In genomic region chr4:161393614-161394013, GRCh38 we compare ENCODE assay signal across 31 cellular contexts.
"Had no signal": no experiment of that assay in that cellular context is flagged by ENCODE, and none has a peak within 500 bp of the region (broad histone marks: within the 10 kb centered on the region; RNA-seq: fewer than 3 reads in every experiment).

No MANE protein-coding gene starts in this region.

- H3K27ac Mint-ChIP-seq: activated CD4-positive, alpha-beta memory T cell treated with anti-CD3 and anti-CD28 coated beads, Interleukin-2, amount 10 ng/mL, durations not matched to agents 7 days and 5 days; activated CD4-positive, alpha-beta T cell treated with anti-CD3 and anti-CD28 coated beads, Interleukin-2, amount 10 ng/mL, durations not matched to agents 7 days and 5 days; activated naive CD4-positive, alpha-beta T cell treated with anti-CD3 and anti-CD28 coated beads, Interleukin-2, amount 10 ng/mL, durations not matched to agents 7 days and 5 days; activated naive CD8-positive, alpha-beta T cell treated with anti-CD3 and anti-CD28 coated beads, Interleukin-2, amount 10 ng/mL, durations not matched to agents 7 days and 5 days; activated T-cell treated with anti-CD3 and anti-CD28 coated beads, Interleukin-2, amount 50 U/mL, for 24 hours; nephron progenitor cell; T-helper 17 cell had no signal

- H3K27me3 Mint-ChIP-seq: activated CD4-positive, alpha-beta memory T cell treated with anti-CD3 and anti-CD28 coated beads, Interleukin-2, amount 10 ng/mL, durations not matched to agents 7 days and 5 days; activated CD4-positive, alpha-beta T cell treated with anti-CD3 and anti-CD28 coated beads, Interleukin-2, amount 10 ng/mL, durations not matched to agents 7 days and 5 days; activated naive CD4-positive, alpha-beta T cell treated with anti-CD3 and anti-CD28 coated beads, Interleukin-2, amount 10 ng/mL, durations not matched to agents 7 days and 5 days; activated naive CD8-positive, alpha-beta T cell treated with anti-CD3 and anti-CD28 coated beads, Interleukin-2, amount 10 ng/mL, durations not matched to agents 7 days and 5 days; activated T-cell treated with anti-CD3 and anti-CD28 coated beads, Interleukin-2, amount 50 U/mL, for 24 hours; naive B cell; T-helper 17 cell had no signal

- H3K27me3 ChIP-seq: breast epithelium, pancreas, testis, transverse colon had no signal

- H3K4me3 ChIP-seq: breast epithelium, lower lobe of right lung, pancreas, prostate gland, skin epidermis, testis, transverse colon had no signal

- H3K9me3 Mint-ChIP-seq: activated CD4-positive, alpha-beta T cell treated with anti-CD3 and anti-CD28 coated beads, Interleukin-2, amount 10 ng/mL, durations not matched to agents 7 days and 5 days; activated naive CD8-positive, alpha-beta T cell treated with anti-CD3 and anti-CD28 coated beads, Interleukin-2, amount 10 ng/mL, durations not matched to agents 7 days and 5 days; naive B cell; nephron progenitor cell had no signal

- H3K36me3 Mint-ChIP-seq: activated naive CD4-positive, alpha-beta T cell treated with anti-CD3 and anti-CD28 coated beads, Interleukin-2, amount 10 ng/mL, durations not matched to agents 7 days and 5 days; activated naive CD8-positive, alpha-beta T cell treated with anti-CD3 and anti-CD28 coated beads, Interleukin-2, amount 10 ng/mL, durations not matched to agents 7 days and 5 days; naive B cell had no signal

- ATAC-seq: esophagus mucosa; left lobe of liver; lower lobe of right lung; pancreas; sciatic nerve; stimulated activated naive CD8-positive, alpha-beta T cell treated with anti-CD3 and anti-CD28 coated beads, Interleukin-15, Interleukin-2, amounts not matched to agents 100 U/mL and 50 U/mL, for 24 hours; T-helper 17 cell had no signal

- H3K36me3 ChIP-seq: breast epithelium, lower lobe of right lung, pancreas, prostate gland, transverse colon had no signal

- H3K4me1 Mint-ChIP-seq: activated CD4-positive, alpha-beta memory T cell treated with anti-CD3 and anti-CD28 coated beads, Interleukin-2, amount 10 ng/mL, durations not matched to agents 7 days and 5 days; activated CD4-positive, alpha-beta T cell treated with anti-CD3 and anti-CD28 coated beads, Interleukin-2, amount 10 ng/mL, durations not matched to agents 7 days and 5 days; activated naive CD4-positive, alpha-beta T cell treated with anti-CD3 and anti-CD28 coated beads, Interleukin-2, amount 10 ng/mL, durations not matched to agents 7 days and 5 days; activated naive CD8-positive, alpha-beta T cell treated with anti-CD3 and anti-CD28 coated beads, Interleukin-2, amount 10 ng/mL, durations not matched to agents 7 days and 5 days; naive B cell; nephron progenitor cell; T-helper 17 cell had no signal

- DNase-seq: activated CD4-positive, alpha-beta memory T cell treated with anti-CD3 and anti-CD28 coated beads, Interleukin-2, amount 10 ng/mL, durations not matched to agents 7 days and 5 days; activated CD4-positive, alpha-beta T cell treated with anti-CD3 and anti-CD28 coated beads for 1 hour; activated CD4-positive, alpha-beta T cell treated with anti-CD3 and anti-CD28 coated beads, Interleukin-2, amount 10 ng/mL, durations not matched to agents 7 days and 5 days; activated CD8-positive, alpha-beta memory T cell treated with anti-CD3 and anti-CD28 coated beads, Interleukin-2, amount 50 U/mL, for 48 hours; activated gamma-delta T cell; activated naive CD4-positive, alpha-beta T cell treated with anti-CD3 and anti-CD28 coated beads, Interleukin-2, amount 10 ng/mL, durations not matched to agents 7 days and 5 days; activated naive CD8-positive, alpha-beta T cell treated with anti-CD3 and anti-CD28 coated beads, Interleukin-2, amount 10 ng/mL, durations not matched to agents 7 days and 5 days; activated T-cell treated with anti-CD3 and anti-CD28 coated beads, Interleukin-2, amount 50 U/mL, for 24 hours; central memory CD4-positive, alpha-beta T cell; foreskin fibroblast; head of caudate nucleus; hippocampal formation; lower lobe of right lung; naive B cell; nephron progenitor cell; nucleus accumbens; pancreas; retina; stimulated activated CD4-positive, alpha-beta T cell treated with anti-CD3 and anti-CD28 coated beads, Interleukin-12 subunit alpha, Interleukin-12 subunit beta, amount 100 ng/mL, for 4 hours; stimulated activated CD4-positive, alpha-beta T cell treated with anti-CD3 and anti-CD28 coated beads, Interleukin-4, amount 100 ng/mL, for 1 hour; stimulated activated naive CD8-positive, alpha-beta T cell treated with anti-CD3 and anti-CD28 coated beads, Interleukin-15, Interleukin-2, amounts not matched to agents 100 U/mL and 50 U/mL, for 24 hours; T-helper 17 cell; T1000; testis; transverse colon had no signal

- H3K4me3 Mint-ChIP-seq: activated CD4-positive, alpha-beta memory T cell treated with anti-CD3 and anti-CD28 coated beads, Interleukin-2, amount 10 ng/mL, durations not matched to agents 7 days and 5 days; activated CD4-positive, alpha-beta T cell treated with anti-CD3 and anti-CD28 coated beads, Interleukin-2, amount 10 ng/mL, durations not matched to agents 7 days and 5 days; activated naive CD4-positive, alpha-beta T cell treated with anti-CD3 and anti-CD28 coated beads, Interleukin-2, amount 10 ng/mL, durations not matched to agents 7 days and 5 days; activated naive CD8-positive, alpha-beta T cell treated with anti-CD3 and anti-CD28 coated beads, Interleukin-2, amount 10 ng/mL, durations not matched to agents 7 days and 5 days; activated T-cell treated with anti-CD3 and anti-CD28 coated beads, Interleukin-2, amount 50 U/mL, for 24 hours; nephron progenitor cell; T-helper 17 cell had no signal
